Comparison of ENCODE assay signal across 9 cellular contexts in the genomic region with DNA sequence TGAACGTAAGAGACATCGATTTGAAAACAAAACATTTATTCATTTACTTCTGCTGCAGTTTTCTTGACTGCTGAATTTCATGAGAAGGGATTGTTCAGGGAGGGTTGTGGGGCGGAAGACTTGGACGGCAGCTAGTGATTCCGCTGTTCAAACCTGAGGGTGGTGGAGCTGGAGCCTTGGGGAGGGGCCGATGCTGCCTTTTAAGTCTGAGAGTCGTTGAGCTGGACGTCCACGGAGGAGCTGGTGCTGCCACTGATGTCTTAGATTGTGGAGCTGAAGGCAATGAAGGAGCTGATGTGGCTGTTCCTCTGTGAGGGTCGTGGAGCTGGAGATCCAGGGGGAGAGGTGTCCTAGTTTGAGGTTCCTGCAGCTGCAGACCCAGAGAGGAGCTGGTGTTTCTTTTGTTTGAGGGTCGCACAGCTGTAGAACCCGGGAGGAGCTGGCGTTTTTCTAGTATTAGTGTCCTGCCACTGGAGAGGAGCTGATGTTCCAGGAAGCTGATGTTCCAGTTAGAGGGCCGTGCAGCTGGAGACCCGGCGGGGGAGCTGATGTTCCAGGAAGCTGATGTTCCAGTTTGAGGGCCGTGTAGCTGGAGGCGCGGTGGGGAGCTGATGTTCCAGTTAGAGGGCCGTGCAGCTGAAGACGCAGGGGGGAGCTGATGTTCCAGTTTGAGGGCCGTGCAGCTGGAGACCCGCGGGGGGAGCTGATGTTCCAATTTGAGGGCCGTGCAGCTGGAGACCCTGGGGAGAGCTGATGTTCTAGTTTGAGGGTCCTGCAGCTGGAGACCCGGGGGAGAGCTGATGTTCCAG.
DNase-seq lines count a peak whose midpoint lies in the region; ATAC-seq and TF ChIP-seq lines count a peak whose summit lies in the region.
"Had no signal": no experiment of that assay in that cellular context is flagged by ENCODE, and none has a peak within 500 bp of the region (broad histone marks: within the 10 kb centered on the region; RNA-seq: fewer than 3 reads in every experiment).

No MANE protein-coding gene starts in this region.

- no peak overlapping the region for H3K9ac ChIP-seq in endodermal cell (ENCODE audit: extremely low read depth, low read length, poor library complexity, severe bottlenecking)

- H3K27me3 ChIP-seq in endodermal cell (ENCODE audit: control insufficient read depth, insufficient read depth, low read length, poor library complexity, severe bottlenecking) (peaks cover 34% of the 10 kb centered on the region), osteoblast (ENCODE audit: insufficient read depth, low read length) (peaks cover 25% of the 10 kb centered on the region)

- H3K9me3 ChIP-seq in endodermal cell (ENCODE audit: control insufficient read depth, low read length) (no peaks in the 10 kb centered on the region), osteoblast (ENCODE audit: low read depth, low read length) (no peaks in the 10 kb centered on the region)

- H3K4me3 Mint-ChIP-seq in endodermal cell: no peak overlapping the region

- H3K36me3 ChIP-seq in endodermal cell (ENCODE audit: control insufficient read depth, insufficient read depth, low read length) (no peaks in the 10 kb centered on the region), osteoblast (ENCODE audit: insufficient read depth, low read length) (no peaks in the 10 kb centered on the region)

- H3K4me2 ChIP-seq in osteoblast (ENCODE audit: insufficient read depth, low read length): no peak overlapping the region

- H3K36me3 Mint-ChIP-seq in endodermal cell (ENCODE audit: low read depth): no peaks in the 10 kb centered on the region

- H4K20me1 ChIP-seq in osteoblast (ENCODE audit: insufficient read depth, low read length): no peaks in the 10 kb centered on the region

- peak; percentile 18 for TF ChIP-seq CTCF in endodermal cell (conservative IDR thresholded peaks at IDR 0.05)
- TF ChIP-seq CTCF in osteoblast (IDR thresholded peaks at IDR 0.05; ENCODE audit: extremely low read depth, low read depth, low read length): no peak

- 82 to 87% methylated on average over 22 to 26 of the region's 26 CpGs for WGBS in endodermal cell (ENCODE audit: insufficient coverage in 1 of 2, insufficient read length in 1 of 2), 2 experiments

- H3K27ac Mint-ChIP-seq in endodermal cell: no peak overlapping the region

- ATAC-seq in HG03139 (IDR thresholded peaks at IDR 0.05; ENCODE audit: unreplicated experiment) (no peak), GM18511 (IDR thresholded peaks at IDR 0.05; ENCODE audit: unreplicated experiment) (no peak), GM18907 (IDR thresholded peaks at IDR 0.05; ENCODE audit: unreplicated experiment) (no peak)

- H3K4me1 ChIP-seq in endodermal cell (ENCODE audit: control insufficient read depth, insufficient read depth, low read length) (no peaks in the 10 kb centered on the region), osteoblast (ENCODE audit: insufficient read depth, low read length) (no peaks in the 10 kb centered on the region)

- peaks cover 47% of the 10 kb centered on the region for H3K27me3 Mint-ChIP-seq in endodermal cell (ENCODE audit: insufficient read depth)

- H3K9me3 Mint-ChIP-seq in endodermal cell: peaks cover 15% of the 10 kb centered on the region

- H3K79me2 ChIP-seq in osteoblast (ENCODE audit: insufficient read depth, low read length): no peaks in the 10 kb centered on the region

- H3K4me1 Mint-ChIP-seq in endodermal cell: no peaks in the 10 kb centered on the region

- no peak overlapping the region for H3K4me3 ChIP-seq in endodermal cell (ENCODE audit: low read length)
- no peak overlapping the region for H3K4me3 ChIP-seq in osteoblast (ENCODE audit: insufficient read depth, low read length)

- no peak overlapping the region for H3K27ac ChIP-seq in endodermal cell (ENCODE audit: low read depth, low read length)
- no peak overlapping the region for H3K27ac ChIP-seq in osteoblast (ENCODE audit: low read depth, low read length)

- H2AFZ ChIP-seq in osteoblast (ENCODE audit: low read length): no peak overlapping the region

- peak; percentile 9 for DNase-seq in Daoy (ENCODE audit: low read depth)
- DNase-seq in NCI-H1092 treated with DMSO at 0.1 percent for 48 hours (lab: John Stamatoyannopoulos, UW): peak; percentile 41
- DNase-seq in endodermal cell: no peak
- DNase-seq in occipital lobe (lab: John Stamatoyannopoulos, UW): peak; percentile 12
- DNase-seq in osteoblast (ENCODE audit: insufficient read length, low spot score, missing footprints): no peak
- DNase-seq: stimulated activated CD4-positive, alpha-beta T cell treated with anti-CD3 and anti-CD28 coated beads, Interleukin-4, amount 100 ng/mL, for 4 hours had no signal

Comparison
In these comparisons a context has a peak if more than half of its experiments do, and no peak if none do; other contexts are left out.
1. DNase-seq: peak in Daoy (single experiment), NCI-H1092 treated with DMSO at 0.1 percent for 48 hours (single experiment) and occipital lobe (single experiment); none in endodermal cell (single experiment) and osteoblast (single experiment).